Comparison of ENCODE assay signal across 8 cellular contexts in genomic region chr2:20446280-20446916, GRCh38. TPM values are rescaled to one million over a fixed set of nuclear protein-coding genes. Genes with fewer than 3 reads are reported as not detected.
DNase-seq lines count a peak whose midpoint lies in the region; ATAC-seq and TF ChIP-seq lines count a peak whose summit lies in the region.

No MANE protein-coding gene starts in this region.

- no peak for ATAC-seq in activated naive CD4-positive, alpha-beta T cell treated with anti-CD3 and anti-CD28 coated beads, Interleukin-2, amount 50 U/mL, for 72 hours
- no peak for ATAC-seq in HG03025 (IDR thresholded peaks at IDR 0.05; ENCODE audit: low FRiP score, unreplicated experiment)

- DNase-seq in activated naive CD4-positive, alpha-beta T cell treated with anti-CD3 and anti-CD28 coated beads, Interleukin-2, amount 10 ng/mL, durations not matched to agents 7 days and 5 days: no peak
- no peak for DNase-seq in activated naive CD4-positive, alpha-beta T cell treated with anti-CD3 and anti-CD28 coated beads, Interleukin-2, amount 50 U/mL, for 72 hours (ENCODE audit: low spot score in 2 of 2)
- DNase-seq in mammary epithelial cell (no peak), mesenteric fat pad (ENCODE audit: low spot score) (peak; percentile 86), uterus (peak in 1 of 2 donors; percentile 55), MV-4-11 (lab: John Stamatoyannopoulos, UW) (no peak), glomerular visceral epithelial cell (ENCODE audit: extremely low spot score) (no peak)

- intact Hi-C loops in mammary epithelial cell (cut with micrococcal nuclease): loop anchor here (2.0 to 5.0 kb wide), 2 partner anchors 36 to 61 kb away; no protein-coding TSS in a partner anchor
- intact Hi-C loops in uterus (cut with DNase I; ENCODE audit: low total_unique reads): no loop called here

- H3K4me1 ChIP-seq in mammary epithelial cell (ENCODE audit: insufficient read depth, low read length) (peaks cover 32% of the 10 kb centered on the region), uterus (no peaks in the 10 kb centered on the region)

- H3K9me3 ChIP-seq in mammary epithelial cell (replicated peaks; ENCODE audit: insufficient read depth, low read length) (no peaks in the 10 kb centered on the region), uterus (no peaks in the 10 kb centered on the region)

- dilution Hi-C loops in mammary epithelial cell (cut with HindIII; ENCODE audit: low sequenced_read_pairs): no loop called here

- H3K27ac ChIP-seq in mammary epithelial cell (ENCODE audit: insufficient read depth, low read depth, low read length) (no peak overlapping the region), uterus (peak overlapping the region; percentile 96 to 97)

- TF ChIP-seq POLR2A in uterus (IDR thresholded peaks at IDR 0.05): peak in 1 of 2 donors; percentile 100

- peaks cover 6% of the 10 kb centered on the region for H3K4me1 Mint-ChIP-seq in activated naive CD4-positive, alpha-beta T cell treated with anti-CD3 and anti-CD28 coated beads, Interleukin-2, amount 10 ng/mL, durations not matched to agents 7 days and 5 days

- H3K36me3 ChIP-seq in mammary epithelial cell (ENCODE audit: insufficient read depth, low read length): no peaks in the 10 kb centered on the region
- no peaks in the 10 kb centered on the region for H3K36me3 ChIP-seq in uterus

- H3K36me3 Mint-ChIP-seq in activated naive CD4-positive, alpha-beta T cell treated with anti-CD3 and anti-CD28 coated beads, Interleukin-2, amount 10 ng/mL, durations not matched to agents 7 days and 5 days: no peaks in the 10 kb centered on the region
- no peaks in the 10 kb centered on the region for H3K36me3 Mint-ChIP-seq in activated naive CD4-positive, alpha-beta T cell treated with anti-CD3 and anti-CD28 coated beads, Interleukin-2, amount 50 U/mL, for 72 hours

- H3K9ac ChIP-seq in mammary epithelial cell (ENCODE audit: insufficient read depth, low read length): peak overlapping the region; percentile 37

- TF ChIP-seq CTCF in mammary epithelial cell (conservative IDR thresholded peaks at IDR 0.05 in 1 of 2, IDR thresholded peaks at IDR 0.05 in 1 of 2; ENCODE audit: extremely low read depth in 1 of 2, insufficient read depth in 1 of 2, low read depth in 1 of 2, low read length in 2 of 2) (no peak), uterus (IDR thresholded peaks at IDR 0.05) (peak in 1 of 4 experiments; percentile 20)

- in situ Hi-C loops in mammary epithelial cell (cut with MboI; ENCODE audit: low sequenced_read_pairs in 2 of 2): no loop called here

- TSS peak; percentile 74 for BruUV-seq in mammary epithelial cell (replicated peaks; lab: Mats Ljungman, UMichigan)

- no peaks in the 10 kb centered on the region for H3K27me3 ChIP-seq in mammary epithelial cell (ENCODE audit: insufficient read depth, low read length)
- no peaks in the 10 kb centered on the region for H3K27me3 ChIP-seq in uterus

- no peaks in the 10 kb centered on the region for H3K9me3 Mint-ChIP-seq in activated naive CD4-positive, alpha-beta T cell treated with anti-CD3 and anti-CD28 coated beads, Interleukin-2, amount 10 ng/mL, durations not matched to agents 7 days and 5 days
- no peaks in the 10 kb centered on the region for H3K9me3 Mint-ChIP-seq in activated naive CD4-positive, alpha-beta T cell treated with anti-CD3 and anti-CD28 coated beads, Interleukin-2, amount 50 U/mL, for 72 hours

- peak overlapping the region; percentile 64 to 81 (median 70) for H3K4me3 ChIP-seq in mammary epithelial cell (replicated peaks in 1 of 3; ENCODE audit: insufficient read depth in 1 of 3, low read depth in 2 of 3, low read length in 3 of 3)
- H3K4me3 ChIP-seq in uterus: peak overlapping the region; percentile 45 to 89

- peaks cover 72% of the 10 kb centered on the region for H3K27me3 Mint-ChIP-seq in activated naive CD4-positive, alpha-beta T cell treated with anti-CD3 and anti-CD28 coated beads, Interleukin-2, amount 10 ng/mL, durations not matched to agents 7 days and 5 days

- peak overlapping the region; percentile 90 for H2AFZ ChIP-seq in mammary epithelial cell (ENCODE audit: low read depth, low read length)

- no peaks in the 10 kb centered on the region for H4K20me1 ChIP-seq in mammary epithelial cell (ENCODE audit: insufficient read depth, low read length)

- 26% methylated on average over 29 of the region's 41 CpGs for WGBS in mammary epithelial cell (ENCODE audit: low coverage, missing lambda C conversion rate)

- no peak overlapping the region for H3K27ac Mint-ChIP-seq in activated naive CD4-positive, alpha-beta T cell treated with anti-CD3 and anti-CD28 coated beads, Interleukin-2, amount 10 ng/mL, durations not matched to agents 7 days and 5 days
- no peak overlapping the region for H3K27ac Mint-ChIP-seq in activated naive CD4-positive, alpha-beta T cell treated with anti-CD3 and anti-CD28 coated beads, Interleukin-2, amount 50 U/mL, for 72 hours

- CTCF ChIA-PET in activated naive CD4-positive, alpha-beta T cell treated with anti-CD3 and anti-CD28 coated beads, Interleukin-2, amount 10 ng/mL, durations not matched to agents 7 days and 5 days (lab: Charles Lee): interaction anchor here (0.6 to 5.5 kb wide), 12 partner anchors 11 to 215 kb away, joined by 3 to 53 read pairs (median 4); partner anchors contain the start of gene HS1BP3
- CTCF ChIA-PET in mammary epithelial cell (lab: Charles Lee; ENCODE audit: low non-redundant PET): interaction anchor here (0.6 to 1.3 kb wide), 5 partner anchors 50 to 209 kb away, joined by 3 to 5 read pairs (median 5); no protein-coding TSS in a partner anchor

- H3K4me2 ChIP-seq in mammary epithelial cell (ENCODE audit: insufficient read depth, low read depth, low read length): peak overlapping the region; percentile 86

- H3K79me2 ChIP-seq in mammary epithelial cell (ENCODE audit: insufficient read depth, low read length): peaks cover 19% of the 10 kb centered on the region

- peak overlapping the region; percentile 73 for H3K4me3 Mint-ChIP-seq in activated naive CD4-positive, alpha-beta T cell treated with anti-CD3 and anti-CD28 coated beads, Interleukin-2, amount 10 ng/mL, durations not matched to agents 7 days and 5 days

RNA-seq across cellular contexts. Expression of gene RHOB, which starts 0.5 kb away (rescaled TPM):
- total RNA-seq in activated naive CD4-positive, alpha-beta T cell treated with anti-CD3 and anti-CD28 coated beads, Interleukin-2, amount 50 U/mL, for 72 hours: 1 to 10 TPM; 5.9 to 7.1 TPM
- total RNA-seq in mammary epithelial cell (10 to 100 TPM; 26.2 to 53.5 TPM), mesenteric fat pad (677 TPM), uterus (1,000 to 10,000 TPM in 1 of 4 donors, 100 to 1,000 TPM in 3; 242 to 1,280 (median 486) TPM)
- polyA plus RNA-seq in mammary epithelial cell: 18.3 TPM
- 4.2 TPM for polyA minus RNA-seq in mammary epithelial cell

Comparison
In these comparisons a context has a peak if more than half of its experiments do, and no peak if none do; other contexts are left out.
1. RNA of gene RHOB, which starts 0.5 kb away (total RNA-seq): 677 TPM in mesenteric fat pad (single experiment) and 242 to 1,280 TPM in uterus; 26.2 to 53.5 TPM in mammary epithelial cell and 5.9 to 7.1 TPM in activated naive CD4-positive, alpha-beta T cell treated with anti-CD3 and anti-CD28 coated beads, Interleukin-2, amount 50 U/mL, for 72 hours; every median in the first group is over 4 times any median in the second.